Comparison of ENCODE assay signal across 1 cellular context in genomic region chrX:153283982-153284381, GRCh38. TPM values are rescaled to one million over a fixed set of nuclear protein-coding genes. Genes with fewer than 3 reads are reported as not detected.
"Had no signal": no experiment of that assay in that cellular context is flagged by ENCODE, and none has a peak within 500 bp of the region (broad histone marks: within the 10 kb centered on the region; RNA-seq: fewer than 3 reads in every experiment).

No MANE protein-coding gene starts in this region.

RNA-seq across cellular contexts. Expression of gene PNMA6F, which starts 37.6 kb away (rescaled TPM):
- total RNA-seq: GM12878 had no signal
- polyA plus RNA-seq: GM12878 had no signal
